Comparison of ENCODE assay signal across 23 cellular contexts in genomic region chr19:39641773-39642172, GRCh38. TPM values are rescaled to one million over a fixed set of nuclear protein-coding genes. Genes with fewer than 3 reads are reported as not detected.
"Had no signal": no experiment of that assay in that cellular context is flagged by ENCODE, and none has a peak within 500 bp of the region (broad histone marks: within the 10 kb centered on the region; RNA-seq: fewer than 3 reads in every experiment).

No MANE protein-coding gene starts in this region.

- H3K9me3 ChIP-seq: heart right ventricle, left ventricle myocardium inferior, prostate gland, right atrium auricular region, tibial artery, uterus had no signal

- H3K4me3 ChIP-seq: heart right ventricle, left ventricle myocardium inferior, prostate gland, right atrium auricular region, tibial artery, uterus had no signal

- H3K27ac ChIP-seq: heart right ventricle, left ventricle myocardium inferior, prostate gland, right atrium auricular region, tibial artery, uterus had no signal

- H3K36me3 ChIP-seq: heart right ventricle, left ventricle myocardium inferior, prostate gland, right atrium auricular region, tibial artery, uterus had no signal

- DNase-seq: activated gamma-delta T cell treated with Interleukin-2 at 50 U/mL for 16 hours; activated T-cell treated with anti-CD3 and anti-CD28 coated beads, Interleukin-2, amount 50 U/mL, for 1 hour; anterior cingulate cortex; effector CD4-positive, alpha-beta T cell; heart right ventricle; kidney; left ventricle myocardium inferior; midbrain; natural killer cell; stimulated activated CD4-positive, alpha-beta T cell treated with anti-CD3 and anti-CD28 coated beads, Interleukin-4, amount 100 ng/mL, for 4 hours; stimulated activated naive CD8-positive, alpha-beta T cell treated with anti-CD3 and anti-CD28 coated beads, Interleukin-15, Interleukin-2, amounts not matched to agents 100 U/mL and 50 U/mL, for 24 hours; substantia nigra; tibial artery; uterus had no signal

- ATAC-seq: heart right ventricle; natural killer cell; stimulated activated naive CD8-positive, alpha-beta T cell treated with anti-CD3 and anti-CD28 coated beads, Interleukin-15, Interleukin-2, amounts not matched to agents 100 U/mL and 50 U/mL, for 24 hours had no signal

- FAIRE-seq: endometrium, kidney, TTC549 had no signal

- H3K4me1 ChIP-seq: heart right ventricle, left ventricle myocardium inferior, prostate gland, right atrium auricular region, tibial artery, uterus had no signal

- H3K27me3 ChIP-seq: right atrium auricular region, tibial artery, uterus had no signal

RNA-seq across cellular contexts. Expression of gene LGALS16, which starts 13.9 kb away (rescaled TPM):
- total RNA-seq: cardiac septum, chondrocyte, epithelial cell of proximal tubule, fibroblast of villous mesenchyme, heart right ventricle, kidney, left ventricle myocardium inferior, natural killer cell, osteoblast, prostate gland, right atrium auricular region, uterus had no signal
- polyA plus RNA-seq: heart right ventricle had no signal

RNA-seq across cellular contexts. Expression of gene LGALS13, which starts 39.4 kb away (rescaled TPM):
- total RNA-seq: cardiac septum, chondrocyte, epithelial cell of proximal tubule, fibroblast of villous mesenchyme, heart right ventricle, kidney, left ventricle myocardium inferior, natural killer cell, osteoblast, prostate gland, right atrium auricular region, uterus had no signal
- polyA plus RNA-seq: heart right ventricle had no signal
